Comparison of ENCODE assay signal across 20 cellular contexts in the genomic region with DNA sequence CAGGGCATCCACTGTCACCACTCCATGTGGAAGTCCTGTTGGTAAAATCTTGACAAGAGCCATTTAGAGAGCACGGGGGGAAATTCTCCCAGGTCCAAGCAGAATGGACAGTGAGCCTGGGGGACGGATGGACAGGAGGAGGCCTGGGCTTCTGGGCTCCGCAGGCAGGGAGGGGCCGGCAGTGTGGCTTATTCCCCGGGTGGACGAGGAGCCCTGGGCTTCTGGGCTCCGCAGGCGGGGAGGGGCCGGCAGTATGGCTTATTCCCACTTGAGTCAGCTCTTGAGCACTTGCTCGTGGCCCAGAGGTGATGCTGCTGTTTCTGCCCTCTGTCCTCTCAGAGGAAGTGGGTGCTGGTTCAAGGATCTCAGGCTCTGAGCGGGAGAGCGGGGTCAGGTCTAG. TPM values are rescaled to one million over a fixed set of nuclear protein-coding genes. Genes with fewer than 3 reads are reported as not detected.
DNase-seq lines count a peak whose midpoint lies in the region; ATAC-seq and TF ChIP-seq lines count a peak whose summit lies in the region.
"Had no signal": no experiment of that assay in that cellular context is flagged by ENCODE, and none has a peak within 500 bp of the region (broad histone marks: within the 10 kb centered on the region; RNA-seq: fewer than 3 reads in every experiment).

No MANE protein-coding gene starts in this region.

- intact Hi-C loops in HCT116 (cut with micrococcal nuclease), result no loop called here

- no peak overlapping the region for H3K14ac ChIP-seq in neuronal stem cell (ENCODE audit: low read length)

- TF ChIP-seq EP300 in SK-N-SH (IDR thresholded peaks at IDR 0.05; ENCODE audit: borderline replicate concordance in 1 of 2, low read depth in 1 of 2, low read length in 1 of 2), result no peak

- CTCF ChIA-PET in HCT116 (lab: Charles Lee), result no interaction called here
- CTCF ChIA-PET in SK-N-SH (lab: Yijun Ruan, JAX), result interaction anchor here (1.0 kb wide), 1 partner anchor 19 kb away, joined by 3 read pairs; no protein-coding TSS in a partner anchor

- H3K4me1 ChIP-seq in BLaER1 (peaks cover 24% of the 10 kb centered on the region), HCT116 (ENCODE audit: control insufficient read depth in 1 of 2, insufficient read depth in 2 of 2, low read length in 2 of 2) (no peaks in the 10 kb centered on the region), neuronal stem cell (ENCODE audit: control insufficient read depth in 2 of 2, insufficient read depth in 1 of 2, low read depth in 1 of 2, low read length in 2 of 2) (no peaks in the 10 kb centered on the region), SK-N-SH (ENCODE audit: control insufficient read depth in 1 of 2, insufficient read depth in 2 of 2, low read depth in 1 of 2, low read length in 1 of 2) (no peaks in the 10 kb centered on the region), BE2C (no peaks in the 10 kb centered on the region)
- H3K4me1 ChIP-seq: Caco-2 had no signal

- no peak overlapping the region for H3K4me3 ChIP-seq in BLaER1
- no peak overlapping the region for H3K4me3 ChIP-seq in HCT116 (replicated peaks in 1 of 2; ENCODE audit: low read depth in 1 of 2, low read length in 2 of 2)
- no peak overlapping the region for H3K4me3 ChIP-seq in choroid plexus epithelial cell (ENCODE audit: low read depth, low read length)
- H3K4me3 ChIP-seq in neuronal stem cell (ENCODE audit: low read length in 2 of 2), result no peak overlapping the region
- no peak overlapping the region for H3K4me3 ChIP-seq in SK-N-SH (ENCODE audit: low read depth in 2 of 2, low read length in 1 of 2)
- H3K4me3 ChIP-seq in BE2C (ENCODE audit: low read depth, low read length), result no peak overlapping the region

- H3K27ac ChIP-seq in BLaER1, result 0 out of 2 replicates have a peak overlapping the region, but pooled peaks have one; percentile 51
- no peak overlapping the region for H3K27ac ChIP-seq in HCT116 (ENCODE audit: low read depth, low read length)
- H3K27ac ChIP-seq in neuronal stem cell (replicated peaks; ENCODE audit: low read length), result no peak overlapping the region
- H3K27ac ChIP-seq in SK-N-SH (ENCODE audit: low read depth in 2 of 2, low read length in 1 of 2), result no peak overlapping the region
- H3K27ac ChIP-seq: KMS-11, RWPE1 had no signal

- H2BK15ac ChIP-seq in neuronal stem cell (ENCODE audit: low read length), result no peak overlapping the region

- POLR2A ChIA-PET in HCT116 (lab: Charles Lee) (no interaction called here), SK-N-SH (lab: Yijun Ruan, JAX) (no interaction called here)

- H3K9me3 ChIP-seq in BLaER1, result no peaks in the 10 kb centered on the region
- no peaks in the 10 kb centered on the region for H3K9me3 ChIP-seq in HCT116 (ENCODE audit: control insufficient read depth in 1 of 2, insufficient read depth in 1 of 2, low read depth in 1 of 2, low read length in 2 of 2)
- no peaks in the 10 kb centered on the region for H3K9me3 ChIP-seq in neuronal stem cell (replicated peaks in 1 of 2; ENCODE audit: control insufficient read depth in 2 of 2, insufficient read depth in 1 of 2, low read depth in 1 of 2, low read length in 2 of 2)
- H3K9me3 ChIP-seq in SK-N-SH, result no peaks in the 10 kb centered on the region
- no peaks in the 10 kb centered on the region for H3K9me3 ChIP-seq in BE2C
- H3K9me3 ChIP-seq: Caco-2 had no signal

- no peak overlapping the region for H3K9ac ChIP-seq in BLaER1
- H3K9ac ChIP-seq in HCT116 (ENCODE audit: low read length), result no peak overlapping the region
- no peak overlapping the region for H3K9ac ChIP-seq in neuronal stem cell (ENCODE audit: low read depth, low read length, poor library complexity)
- H3K9ac ChIP-seq in SK-N-SH, result no peak overlapping the region
- H3K9ac ChIP-seq: KMS-11 had no signal

- TF ChIP-seq POLR2A in HCT116 (IDR thresholded peaks at IDR 0.05; ENCODE audit: borderline replicate concordance, extremely low read depth, insufficient read depth, insufficient read length), result no peak

- H3K9me2 ChIP-seq in HCT116 (ENCODE audit: insufficient read depth), result no peaks in the 10 kb centered on the region
- H3K9me2 ChIP-seq in SK-N-SH, result no peaks in the 10 kb centered on the region

- TF ChIP-seq CTCF in HCT116 (IDR thresholded peaks at IDR 0.05 in 2 of 3, conservative IDR thresholded peaks at IDR 0.05 in 1 of 3; ENCODE audit: borderline replicate concordance in 1 of 3, insufficient read depth in 1 of 3, low read depth in 2 of 3, low read length in 2 of 3), result no peak
- TF ChIP-seq CTCF in choroid plexus epithelial cell (conservative IDR thresholded peaks at IDR 0.05; ENCODE audit: low read depth, low read length), result no peak
- TF ChIP-seq CTCF in SK-N-SH (IDR thresholded peaks at IDR 0.05), result no peak
- no peak for TF ChIP-seq CTCF in BE2C (IDR thresholded peaks at IDR 0.05; ENCODE audit: low read depth, low read length)

- TF ChIP-seq RAD21 in HCT116 (IDR thresholded peaks at IDR 0.05; ENCODE audit: low read depth), result no peak
- TF ChIP-seq RAD21 in SK-N-SH (IDR thresholded peaks at IDR 0.05; ENCODE audit: low read length), result no peak

- no peak overlapping the region for H2BK12ac ChIP-seq in neuronal stem cell (ENCODE audit: low read length)

- H2AFZ ChIP-seq in HCT116 (ENCODE audit: low read depth, low read length, poor library complexity, severe bottlenecking) (no peak overlapping the region), neuronal stem cell (ENCODE audit: low read length) (no peak overlapping the region), SK-N-SH (ENCODE audit: low read depth) (no peak overlapping the region)

- DNase-seq in HCT116 (ENCODE audit: low read depth, low spot score) (no peak), choroid plexus epithelial cell (ENCODE audit: low read depth) (peak; percentile 63), neuronal stem cell (ENCODE audit: low spot score) (no peak), SK-N-SH (no peak), BE2C (no peak)
- DNase-seq: Caco-2; CD4-positive, alpha-beta T cell; DMS 273 treated with DMSO at 0.1 percent for 48 hours; DMS79 treated with DMSO at 0.1 percent for 48 hours; HFFc6; IMR-90; NCI-H1092 treated with DMSO at 0.1 percent for 48 hours; NCI-H1436 treated with DMSO at 0.1 percent for 48 hours; NCI-H1930; SIG-M5 had no signal

- peaks cover 2% of the 10 kb centered on the region for H3F3A ChIP-seq in SK-N-SH (replicated peaks; ENCODE audit: insufficient read depth)

- H3K18ac ChIP-seq in neuronal stem cell (ENCODE audit: low read length), result no peak overlapping the region

- H4K20me1 ChIP-seq in BLaER1 (peaks cover 20% of the 10 kb centered on the region), HCT116 (ENCODE audit: insufficient read depth) (no peaks in the 10 kb centered on the region), SK-N-SH (ENCODE audit: insufficient read depth) (0 out of 2 replicates have a peak, but pooled peaks cover 4% of the 10 kb centered on the region)

- peaks cover 93% of the 10 kb centered on the region for H3K36me3 ChIP-seq in BLaER1
- peaks cover 40% of the 10 kb centered on the region in 2 experiments for H3K36me3 ChIP-seq in HCT116 (ENCODE audit: control insufficient read depth in 1 of 2, insufficient read depth in 2 of 2, low read length in 2 of 2)
- peaks cover 50 to 86% of the 10 kb centered on the region in 2 donors for H3K36me3 ChIP-seq in neuronal stem cell (replicated peaks in 1 of 2; ENCODE audit: control insufficient read depth in 2 of 2, insufficient read depth in 2 of 2, low read length in 2 of 2)
- H3K36me3 ChIP-seq in SK-N-SH (replicated peaks in 1 of 2; ENCODE audit: control insufficient read depth in 1 of 2, insufficient read depth in 2 of 2, low read length in 1 of 2), result peaks cover 21 to 62% of the 10 kb centered on the region in 2 experiments
- peaks cover 33% of the 10 kb centered on the region for H3K36me3 ChIP-seq in BE2C

- RAD21 ChIA-PET in HCT116 (lab: Charles Lee; ENCODE audit: low non-redundant PET in 1 of 2, low total read pairs in 2 of 2, uncharacterized antibody in 2 of 2, unreplicated experiment in 2 of 2), result no interaction called here

- BruUV-seq in HCT116 (replicated peaks; lab: Mats Ljungman, UMichigan), result no TSS peak

- WGBS in neuronal stem cell (ENCODE audit: extremely low coverage in 2 of 2, insufficient read length in 2 of 2, insufficient replicate concordance in 1 of 2), 2 donors, result no CpG with 5 or more reads among the region's 12 CpGs
- WGBS in SK-N-SH (ENCODE audit: low lambda C conversion rate), result 90% methylated on average over 2 of the region's 12 CpGs

- H2BK120ac ChIP-seq in neuronal stem cell (ENCODE audit: low read depth, low read length), result no peak overlapping the region

- no peak overlapping the region for H4K91ac ChIP-seq in neuronal stem cell (ENCODE audit: low read depth, low read length, poor library complexity)

- H3K79me2 ChIP-seq in HCT116 (ENCODE audit: insufficient read depth, low read length) (peaks cover 10% of the 10 kb centered on the region; the same call in 1 of the 2 replicates), SK-N-SH (ENCODE audit: insufficient read depth) (peaks cover 8% of the 10 kb centered on the region)

- ATAC-seq in HCT116 (peak; percentile 16; the same call in 1 of the 2 replicates), HG02798 (IDR thresholded peaks at IDR 0.05; ENCODE audit: poor library complexity, unreplicated experiment) (no peak)
- ATAC-seq: SK-N-SH treated with all-trans-retinoic acid at 6 μM for 48 hours had no signal

- peaks cover 25% of the 10 kb centered on the region for H3K79me1 ChIP-seq in neuronal stem cell (ENCODE audit: low read depth, low read length)

- H3K27me3 ChIP-seq in BLaER1 (no peaks in the 10 kb centered on the region), HCT116 (ENCODE audit: insufficient read depth, low read length) (no peaks in the 10 kb centered on the region), neuronal stem cell (ENCODE audit: control insufficient read depth in 3 of 3, insufficient read depth in 3 of 3, low read depth in 1 of 3, low read length in 3 of 3) (no peaks in the 10 kb centered on the region), SK-N-SH (ENCODE audit: insufficient read depth) (no peaks in the 10 kb centered on the region), BE2C (no peaks in the 10 kb centered on the region)

- no peak overlapping the region for H3K4ac ChIP-seq in neuronal stem cell (ENCODE audit: low read length)

- H3K4me2 ChIP-seq in BLaER1 (no peak overlapping the region), HCT116 (ENCODE audit: low read length) (no peak overlapping the region), neuronal stem cell (ENCODE audit: insufficient read depth, low read length, poor library complexity, severe bottlenecking) (no peak overlapping the region), SK-N-SH (no peak overlapping the region)
- H3K4me2 ChIP-seq: KMS-11 had no signal

- H4K8ac ChIP-seq in neuronal stem cell (ENCODE audit: low read depth, low read length), result no peak overlapping the region

- peak overlapping the region; percentile 43 for H3K23ac ChIP-seq in neuronal stem cell (ENCODE audit: low read depth, low read length, poor library complexity)

- no peak overlapping the region for H2AK5ac ChIP-seq in neuronal stem cell (ENCODE audit: low read depth, low read length)

- no peak overlapping the region for H2BK5ac ChIP-seq in neuronal stem cell (ENCODE audit: low read length)

RNA-seq across cellular contexts. Expression of a gene that starts 22.2 kb away (rescaled TPM):
- total RNA-seq in HCT116 (2021; ENCODE audit: unreplicated experiment), result 4,404 TPM
- 9,099 and 10,215 TPM in 2 replicates for polyA plus RNA-seq in HCT116 (2012)
- polyA plus RNA-seq in neuronal stem cell (2013, experiment 1 of 2), result 5,003 TPM
- polyA plus RNA-seq in neuronal stem cell (2013, experiment 2 of 2), result 4,966 TPM
- polyA plus RNA-seq in SK-N-SH (2012; rRNA removed), result 3,540 and 4,635 TPM in 2 replicates
- 2,365 and 3,863 TPM in 2 replicates for polyA plus RNA-seq in SK-N-SH (2012; cell fraction: cytosol; rRNA removed)
- 1,480 and 2,319 TPM in 2 replicates for polyA plus RNA-seq in SK-N-SH (2012; cell fraction: nucleus; rRNA removed)
- 3,732 TPM for polyA plus RNA-seq in BE2C (2012; ENCODE audit: insufficient read depth, insufficient read length, low read depth)

RNA-seq across cellular contexts. Expression of a gene that starts 30.1 kb away (rescaled TPM):
- 116 TPM for total RNA-seq in HCT116 (2021; ENCODE audit: unreplicated experiment)
- 79.4 and 81.2 TPM in 2 replicates for polyA plus RNA-seq in HCT116 (2012)
- 43.4 TPM for polyA plus RNA-seq in neuronal stem cell (2013, experiment 1 of 2)
- 47.1 TPM for polyA plus RNA-seq in neuronal stem cell (2013, experiment 2 of 2)
- polyA plus RNA-seq in SK-N-SH (2012; rRNA removed), result 100 and 107 TPM in 2 replicates
- 39.4 and 45.3 TPM in 2 replicates for polyA plus RNA-seq in SK-N-SH (2012; cell fraction: cytosol; rRNA removed)
- polyA plus RNA-seq in SK-N-SH (2012; cell fraction: nucleus; rRNA removed), result 647 and 650 TPM in 2 replicates
- polyA plus RNA-seq in BE2C (2012; ENCODE audit: insufficient read depth, insufficient read length, low read depth), result 59.3 TPM

RNA-seq across cellular contexts. Expression of a gene that starts 37.3 kb away (rescaled TPM):
- 201 TPM for total RNA-seq in HCT116 (2021; ENCODE audit: unreplicated experiment)
- 136 and 148 TPM in 2 replicates for polyA plus RNA-seq in HCT116 (2012)
- polyA plus RNA-seq in neuronal stem cell (2013, experiment 1 of 2), result 1.4 TPM
- 1.6 TPM for polyA plus RNA-seq in neuronal stem cell (2013, experiment 2 of 2)
- polyA plus RNA-seq in SK-N-SH (2012; rRNA removed), result 3.9 and 4.0 TPM in 2 replicates
- polyA plus RNA-seq in SK-N-SH (2012; cell fraction: cytosol; rRNA removed), result 1.1 and 1.9 TPM in 2 replicates
- polyA plus RNA-seq in SK-N-SH (2012; cell fraction: nucleus; rRNA removed), result 27.9 and 35.3 TPM in 2 replicates
- polyA plus RNA-seq in BE2C (2012; ENCODE audit: insufficient read depth, insufficient read length, low read depth), result 14.5 TPM

RNA-seq across cellular contexts. Expression of a gene that starts 47.9 kb away (rescaled TPM):
- total RNA-seq in HCT116 (2021; ENCODE audit: unreplicated experiment), result 266 TPM
- 192 and 225 TPM in 2 replicates for polyA plus RNA-seq in HCT116 (2012)
- 65.4 TPM for polyA plus RNA-seq in neuronal stem cell (2013, experiment 1 of 2)
- 69.8 TPM for polyA plus RNA-seq in neuronal stem cell (2013, experiment 2 of 2)
- 31.1 and 50.2 TPM in 2 replicates for polyA plus RNA-seq in SK-N-SH (2012; rRNA removed)
- 35.1 and 42.0 TPM in 2 replicates for polyA plus RNA-seq in SK-N-SH (2012; cell fraction: cytosol; rRNA removed)
- polyA plus RNA-seq in SK-N-SH (2012; cell fraction: nucleus; rRNA removed), result 122 and 132 TPM in 2 replicates
- polyA plus RNA-seq in BE2C (2012; ENCODE audit: insufficient read depth, insufficient read length, low read depth), result 335 TPM
